Comparison of ENCODE assay signal across 21 cellular contexts in the genomic region with DNA sequence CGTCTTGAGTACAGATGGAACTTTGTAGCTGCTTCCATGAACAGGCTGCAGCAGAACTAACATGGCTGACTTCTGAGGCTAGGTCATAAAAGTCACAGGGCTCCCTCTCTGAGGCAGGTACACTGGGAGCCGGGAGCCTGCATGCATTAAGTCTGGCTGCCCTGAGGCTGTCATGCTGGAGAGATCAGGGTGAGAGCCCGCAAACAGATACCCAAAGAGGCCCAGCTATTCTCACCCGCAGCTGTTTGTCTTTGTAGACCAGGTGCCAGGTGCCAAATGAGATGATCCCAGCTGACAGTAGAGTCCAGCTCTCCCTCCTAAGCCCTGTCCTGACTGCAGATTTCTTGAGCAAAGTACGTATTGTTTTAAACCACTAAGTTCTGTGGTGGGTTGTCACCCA.
"Had no signal": no experiment of that assay in that cellular context is flagged by ENCODE, and none has a peak within 500 bp of the region (broad histone marks: within the 10 kb centered on the region; RNA-seq: fewer than 3 reads in every experiment).

No MANE protein-coding gene starts in this region.

- H3K36me3 ChIP-seq: adrenal gland, sigmoid colon, stomach, upper lobe of left lung had no signal

- H3K27me3 ChIP-seq: adrenal gland, testis, upper lobe of left lung had no signal

- H3K4me1 ChIP-seq: adrenal gland, sigmoid colon, stomach, testis had no signal

- H3K27ac ChIP-seq: adrenal gland, sigmoid colon, stomach, testis, upper lobe of left lung had no signal

- DNase-seq: activated CD8-positive, alpha-beta memory T cell treated with anti-CD3 and anti-CD28 coated beads for 24 hours; activated CD8-positive, alpha-beta memory T cell treated with anti-CD3 and anti-CD28 coated beads, Interleukin-2, amount 50 U/mL, for 4 hours; activated naive CD4-positive, alpha-beta T cell; activated T-cell treated with anti-CD3 and anti-CD28 coated beads, Interleukin-2, amount 50 U/mL, for 24 hours; adrenal gland; central memory CD4-positive, alpha-beta T cell; dermis blood vessel endothelial cell; effector memory CD4-positive, alpha-beta T cell; foreskin melanocyte; kidney; naive thymus-derived CD4-positive, alpha-beta T cell; retina; sigmoid colon; stimulated activated CD4-positive, alpha-beta T cell treated with anti-CD3 and anti-CD28 coated beads, Interleukin-15, amount 100 ng/mL, for 24 hours; stomach; testis; upper lobe of left lung had no signal

- H3K9me3 ChIP-seq: adrenal gland, sigmoid colon, stomach, testis, upper lobe of left lung had no signal

- H3K4me3 ChIP-seq: adrenal gland, lung, sigmoid colon, smooth muscle cell, stomach, testis, upper lobe of left lung had no signal

- ATAC-seq: left lobe of liver; naive thymus-derived CD4-positive, alpha-beta T cell; stimulated activated memory B cell treated with anti-CD40 and anti-IgM and Interleukin-4, amounts not matched to agents 10 μg/mL and 1 μg/mL and 100 μg/mL, for 72 hours had no signal
